38 cellular contexts compared by ENCODE assay signal in genomic region chr2:36682562-36682961, GRCh38. TPM values are rescaled to one million over a fixed set of nuclear protein-coding genes. Genes with fewer than 3 reads are reported as not detected.
"Had no signal": no experiment of that assay in that cellular context is flagged by ENCODE, and none has a peak within 500 bp of the region (broad histone marks: within the 10 kb centered on the region; RNA-seq: fewer than 3 reads in every experiment).

No MANE protein-coding gene starts in this region.

- H3K9me3 ChIP-seq: ascending aorta had no signal

- H3K4me3 Mint-ChIP-seq: activated CD4-positive, alpha-beta memory T cell treated with anti-CD3 and anti-CD28 coated beads, Interleukin-2, amount 10 ng/mL, durations not matched to agents 7 days and 5 days; activated CD4-positive, alpha-beta T cell treated with anti-CD3 and anti-CD28 coated beads for 36 hours; activated CD4-positive, alpha-beta T cell treated with anti-CD3 and anti-CD28 coated beads, Interleukin-2, amount 10 ng/mL, durations not matched to agents 7 days and 5 days; activated CD8-positive, alpha-beta memory T cell treated with anti-CD3 and anti-CD28 coated beads, Interleukin-2, amount 10 ng/mL, durations not matched to agents 7 days and 5 days; activated CD8-positive, alpha-beta T cell treated with anti-CD3 and anti-CD28 coated beads, Interleukin-2, amount 10 ng/mL, durations not matched to agents 7 days and 5 days; activated naive CD4-positive, alpha-beta T cell treated with anti-CD3 and anti-CD28 coated beads, Interleukin-2, amount 10 ng/mL, durations not matched to agents 7 days and 5 days; activated naive CD4-positive, alpha-beta T cell treated with anti-CD3 and anti-CD28 coated beads, Interleukin-2, amount 50 U/mL, for 24 hours; activated naive CD8-positive, alpha-beta T cell; activated naive CD8-positive, alpha-beta T cell treated with anti-CD3 and anti-CD28 coated beads, Interleukin-2, amount 10 ng/mL, durations not matched to agents 7 days and 5 days; activated naive CD8-positive, alpha-beta T cell treated with anti-CD3 and anti-CD28 coated beads, Interleukin-2, amount 50 U/mL, for 24 hours; activated T-cell treated with anti-CD3 and anti-CD28 coated beads, Interleukin-2, amount 50 U/mL, for 24 hours; brain; central memory CD8-positive, alpha-beta T cell; T-cell; T-helper 2 cell treated with Interferon-gamma antibody and Interleukin-4, amounts not matched to agents 5 μg/mL and 100 μg/mL, for 36 hours had no signal

- H3K27me3 ChIP-seq: ascending aorta, cardiac muscle cell had no signal

- H3K9me3 Mint-ChIP-seq: activated naive CD4-positive, alpha-beta T cell treated with anti-CD3 and anti-CD28 coated beads, Interleukin-2, amount 10 ng/mL, durations not matched to agents 7 days and 5 days had no signal

- H3K4me1 Mint-ChIP-seq: activated CD4-positive, alpha-beta memory T cell treated with anti-CD3 and anti-CD28 coated beads, Interleukin-2, amount 10 ng/mL, durations not matched to agents 7 days and 5 days; brain; central memory CD8-positive, alpha-beta T cell had no signal

- H3K4me1 ChIP-seq: ascending aorta had no signal

- DNase-seq: activated CD4-positive, alpha-beta memory T cell treated with anti-CD3 and anti-CD28 coated beads, Interleukin-2, amount 10 ng/mL, durations not matched to agents 7 days and 5 days; activated CD4-positive, alpha-beta T cell treated with anti-CD3 and anti-CD28 coated beads for 1 hour; activated CD4-positive, alpha-beta T cell treated with anti-CD3 and anti-CD28 coated beads for 36 hours; activated CD4-positive, alpha-beta T cell treated with anti-CD3 and anti-CD28 coated beads for 48 hours; activated CD4-positive, alpha-beta T cell treated with anti-CD3 and anti-CD28 coated beads, Interleukin-2, amount 10 ng/mL, durations not matched to agents 7 days and 5 days; activated CD4-positive, alpha-beta T cell treated with anti-CD3 and anti-CD28 coated beads, Interleukin-2, amount 50 U/mL, for 48 hours; activated CD4-positive, CD25-positive, alpha-beta regulatory T cell; activated CD8-positive, alpha-beta memory T cell treated with anti-CD3 and anti-CD28 coated beads for 24 hours; activated CD8-positive, alpha-beta memory T cell treated with anti-CD3 and anti-CD28 coated beads, Interleukin-2, amount 10 ng/mL, durations not matched to agents 7 days and 5 days; activated CD8-positive, alpha-beta memory T cell treated with anti-CD3 and anti-CD28 coated beads, Interleukin-2, amount 50 U/mL, for 48 hours; activated CD8-positive, alpha-beta T cell treated with anti-CD3 and anti-CD28 coated beads, Interleukin-2, amount 10 ng/mL, durations not matched to agents 7 days and 5 days; activated effector memory CD4-positive, alpha-beta T cell treated with Interleukin-2 at 50 U/mL for 16 hours; activated gamma-delta T cell; activated naive CD4-positive, alpha-beta T cell treated with anti-CD3 and anti-CD28 coated beads, Interleukin-2, amount 10 ng/mL, durations not matched to agents 7 days and 5 days; activated naive CD4-positive, alpha-beta T cell treated with Interleukin-2 at 50 U/mL for 16 hours; activated naive CD8-positive, alpha-beta T cell treated with anti-CD3 and anti-CD28 coated beads, Interleukin-2, amount 10 ng/mL, durations not matched to agents 7 days and 5 days; activated naive CD8-positive, alpha-beta T cell treated with anti-CD3 and anti-CD28 coated beads, Interleukin-2, amount 50 U/mL, for 24 hours; activated T-cell treated with anti-CD3 and anti-CD28 coated beads, Interleukin-2, amount 50 U/mL, for 24 hours; activated T-cell treated with anti-CD3 and anti-CD28 coated beads, Interleukin-2, amount 50 U/mL, for 48 hours; amygdala; anterior cingulate cortex; caudate nucleus; cerebellar nuclear complex; T-cell; T-helper 2 cell; T-helper 9 cell had no signal

- H3K27ac ChIP-seq: ascending aorta, cardiac muscle cell, VCaP had no signal

- H3K4me3 ChIP-seq: ascending aorta, cardiac muscle cell had no signal

- H3K36me3 ChIP-seq: ascending aorta, cardiac muscle cell had no signal

- ATAC-seq: activated CD4-positive, alpha-beta T cell treated with anti-CD3 and anti-CD28 coated beads for 36 hours; activated CD4-positive, CD25-positive, alpha-beta regulatory T cell treated with anti-CD3 and anti-CD28 coated beads, Interleukin-2, amount 50 U/mL, for 24 hours; activated CD8-positive, alpha-beta memory T cell treated with anti-CD3 and anti-CD28 coated beads, Interleukin-2, amount 10 ng/mL, durations not matched to agents 7 days and 5 days; activated CD8-positive, alpha-beta T cell treated with anti-CD3 and anti-CD28 coated beads, Interleukin-2, amount 10 ng/mL, durations not matched to agents 7 days and 5 days; activated naive CD8-positive, alpha-beta T cell treated with anti-CD3 and anti-CD28 coated beads, Interleukin-2, amount 50 U/mL, for 24 hours; T-cell had no signal

- H3K27me3 Mint-ChIP-seq: brain had no signal

- H3K36me3 Mint-ChIP-seq: activated CD8-positive, alpha-beta memory T cell treated with anti-CD3 and anti-CD28 coated beads, Interleukin-2, amount 10 ng/mL, durations not matched to agents 7 days and 5 days; activated naive CD4-positive, alpha-beta T cell treated with anti-CD3 and anti-CD28 coated beads, Interleukin-2, amount 10 ng/mL, durations not matched to agents 7 days and 5 days; T-cell had no signal

- H3K27ac Mint-ChIP-seq: activated CD4-positive, alpha-beta memory T cell treated with anti-CD3 and anti-CD28 coated beads, Interleukin-2, amount 10 ng/mL, durations not matched to agents 7 days and 5 days; activated CD4-positive, alpha-beta T cell treated with anti-CD3 and anti-CD28 coated beads for 36 hours; activated CD4-positive, alpha-beta T cell treated with anti-CD3 and anti-CD28 coated beads, Interleukin-2, amount 10 ng/mL, durations not matched to agents 7 days and 5 days; activated CD8-positive, alpha-beta memory T cell treated with anti-CD3 and anti-CD28 coated beads, Interleukin-2, amount 10 ng/mL, durations not matched to agents 7 days and 5 days; activated CD8-positive, alpha-beta T cell treated with anti-CD3 and anti-CD28 coated beads, Interleukin-2, amount 10 ng/mL, durations not matched to agents 7 days and 5 days; activated naive CD4-positive, alpha-beta T cell treated with anti-CD3 and anti-CD28 coated beads, Interleukin-2, amount 10 ng/mL, durations not matched to agents 7 days and 5 days; activated naive CD4-positive, alpha-beta T cell treated with anti-CD3 and anti-CD28 coated beads, Interleukin-2, amount 50 U/mL, for 24 hours; activated naive CD8-positive, alpha-beta T cell; activated naive CD8-positive, alpha-beta T cell treated with anti-CD3 and anti-CD28 coated beads, Interleukin-2, amount 10 ng/mL, durations not matched to agents 7 days and 5 days; activated naive CD8-positive, alpha-beta T cell treated with anti-CD3 and anti-CD28 coated beads, Interleukin-2, amount 50 U/mL, for 24 hours; activated T-cell treated with anti-CD3 and anti-CD28 coated beads, Interleukin-2, amount 50 U/mL, for 24 hours; activated T-helper 2 cell treated with anti-CD3 and anti-CD28 coated beads, Interferon-gamma antibody, Interleukin-2, Interleukin-4, amounts not matched to agents 10 μg/mL and 5 μg/mL and 100 μg/mL, durations not matched to agents 14 hours and 24 hours and 36 hours; brain; T-cell; T-helper 2 cell treated with Interferon-gamma antibody and Interleukin-4, amounts not matched to agents 5 μg/mL and 100 μg/mL, for 36 hours had no signal

RNA-seq across cellular contexts. Expression of gene VIT, which starts 13.9 kb away (rescaled TPM):
- total RNA-seq: activated CD4-positive, alpha-beta memory T cell treated with anti-CD3 and anti-CD28 coated beads, Interleukin-2, amount 10 ng/mL, durations not matched to agents 7 days and 5 days; activated CD4-positive, alpha-beta T cell treated with anti-CD3 and anti-CD28 coated beads for 36 hours; activated CD4-positive, alpha-beta T cell treated with anti-CD3 and anti-CD28 coated beads, Interleukin-2, amount 10 ng/mL, durations not matched to agents 7 days and 5 days; activated CD8-positive, alpha-beta memory T cell treated with anti-CD3 and anti-CD28 coated beads, Interleukin-2, amount 10 ng/mL, durations not matched to agents 7 days and 5 days; activated CD8-positive, alpha-beta T cell treated with anti-CD3 and anti-CD28 coated beads, Interleukin-2, amount 10 ng/mL, durations not matched to agents 7 days and 5 days; activated naive CD8-positive, alpha-beta T cell treated with anti-CD3 and anti-CD28 coated beads, Interleukin-2, amount 10 ng/mL, durations not matched to agents 7 days and 5 days; activated T-helper 2 cell treated with anti-CD3 and anti-CD28 coated beads, Interferon-gamma antibody, Interleukin-2, Interleukin-4, amounts not matched to agents 10 μg/mL and 5 μg/mL and 100 μg/mL, durations not matched to agents 14 hours and 24 hours and 36 hours; bronchial epithelial cell; cardiac muscle cell; T-helper 1 cell treated with Interleukin-12 subunit alpha and Interleukin-12 subunit beta and Interleukin-4 antibody, amounts not matched to agents 30 ng/mL and 1 ng/mL, for 36 hours had no signal
